In genomic region chr3:81585057-81585456, GRCh38 we compare ENCODE assay signal across 14 cellular contexts.
"Had no signal": no experiment of that assay in that cellular context is flagged by ENCODE, and none has a peak within 500 bp of the region (broad histone marks: within the 10 kb centered on the region; RNA-seq: fewer than 3 reads in every experiment).

No MANE protein-coding gene starts in this region.

- H3K79me2 ChIP-seq: hepatocyte had no signal

- H3K27me3 ChIP-seq: adrenal gland, hepatocyte had no signal

- H3K27ac ChIP-seq: adrenal gland, hepatocyte had no signal

- H3K4me2 ChIP-seq: hepatocyte had no signal

- FAIRE-seq: keratinocyte, urothelium cell line had no signal

- H2AFZ ChIP-seq: hepatocyte had no signal

- DNase-seq: activated CD4-positive, alpha-beta memory T cell treated with anti-CD3 and anti-CD28 coated beads, Interleukin-2, amount 10 ng/mL, durations not matched to agents 7 days and 5 days; activated CD4-positive, alpha-beta T cell treated with anti-CD3 and anti-CD28 coated beads for 4 hours; activated naive CD4-positive, alpha-beta T cell treated with anti-CD3 and anti-CD28 coated beads, Interleukin-2, amount 50 U/mL, for 16 hours; activated T-cell treated with anti-CD3 and anti-CD28 coated beads, Interleukin-2, amount 50 U/mL, for 24 hours; adrenal gland; midbrain; stimulated activated CD4-positive, alpha-beta T cell treated with anti-CD3 and anti-CD28 coated beads, Interleukin-12 subunit alpha, Interleukin-12 subunit beta, amount 100 ng/mL, for 4 hours; stimulated activated CD4-positive, alpha-beta T cell treated with anti-CD3 and anti-CD28 coated beads, Interleukin-2, amount 100 ng/mL, for 24 hours had no signal

- H3K36me3 ChIP-seq: adrenal gland had no signal

- H3K4me3 ChIP-seq: adrenal gland, hepatocyte had no signal

- H3K9me3 ChIP-seq: adrenal gland had no signal

- H3K4me1 ChIP-seq: adrenal gland had no signal

- ATAC-seq: esophagus mucosa; left lobe of liver; stimulated activated memory B cell treated with anti-CD40 and anti-IgM and Interleukin-4, amounts not matched to agents 10 μg/mL and 1 μg/mL and 100 μg/mL, for 72 hours had no signal
